Comparison of ENCODE assay signal across 2 cellular contexts in the genomic region with DNA sequence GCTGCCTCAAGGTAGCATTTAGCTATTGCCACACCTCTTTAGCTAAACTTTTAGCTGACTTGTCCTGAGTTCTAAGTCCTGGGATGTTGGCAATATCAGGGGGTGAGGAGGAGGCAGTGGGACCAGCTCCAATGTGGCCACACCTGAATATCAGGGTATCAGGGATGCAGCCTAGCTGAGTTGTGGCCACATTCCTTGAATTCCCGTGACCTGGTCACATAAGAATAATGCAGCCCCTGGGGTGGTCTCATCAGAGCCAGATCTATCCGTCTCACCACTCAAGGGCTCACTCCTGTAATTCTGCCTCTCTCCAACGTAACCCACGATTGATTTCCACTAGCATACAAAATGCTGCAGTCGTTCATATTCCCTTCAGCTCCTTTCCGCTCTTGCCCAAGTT.
TF ChIP-seq lines count a peak whose summit lies in the region.

No MANE protein-coding gene starts in this region.

TF ChIP-seq in HCT116, 20 proteins besides CTCF, POLR2A, EP300 and RAD21:
- no peak for TF ChIP-seq CBX3 (IDR thresholded peaks at IDR 0.05; ENCODE audit: low read depth)
- no peak for TF ChIP-seq POLR2AphosphoS5 (IDR thresholded peaks at IDR 0.05; ENCODE audit: low read depth, low read length)
- no peak for TF ChIP-seq SP1 (IDR thresholded peaks at IDR 0.05; ENCODE audit: low read depth)
- TF ChIP-seq, protein P1, sequence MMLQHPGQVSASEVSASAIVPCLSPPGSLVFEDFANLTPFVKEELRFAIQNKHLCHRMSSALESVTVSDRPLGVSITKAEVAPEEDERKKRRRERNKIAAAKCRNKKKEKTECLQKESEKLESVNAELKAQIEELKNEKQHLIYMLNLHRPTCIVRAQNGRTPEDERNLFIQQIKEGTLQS (IDR thresholded peaks at IDR 0.05): no peak
- no peak for TF ChIP-seq EZH2phosphoT487 (IDR thresholded peaks at IDR 0.05; ENCODE audit: borderline replicate concordance)
- no peak for TF ChIP-seq YY1 (IDR thresholded peaks at IDR 0.05; ENCODE audit: extremely low read depth, insufficient replicate concordance, low read depth, low read length)
- no peak for TF ChIP-seq ZFX (IDR thresholded peaks at IDR 0.05)
- TF ChIP-seq, protein P2, sequence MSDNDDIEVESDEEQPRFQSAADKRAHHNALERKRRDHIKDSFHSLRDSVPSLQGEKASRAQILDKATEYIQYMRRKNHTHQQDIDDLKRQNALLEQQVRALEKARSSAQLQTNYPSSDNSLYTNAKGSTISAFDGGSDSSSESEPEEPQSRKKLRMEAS (IDR thresholded peaks at IDR 0.05): no peak
- TF ChIP-seq SRF (IDR thresholded peaks at IDR 0.05; ENCODE audit: low read depth): no peak
- no peak for TF ChIP-seq ELF1 (IDR thresholded peaks at IDR 0.05; ENCODE audit: borderline replicate concordance, low read depth)
- TF ChIP-seq FOSL1 (IDR thresholded peaks at IDR 0.05; ENCODE audit: low read depth): no peak
- TF ChIP-seq, protein P3, sequence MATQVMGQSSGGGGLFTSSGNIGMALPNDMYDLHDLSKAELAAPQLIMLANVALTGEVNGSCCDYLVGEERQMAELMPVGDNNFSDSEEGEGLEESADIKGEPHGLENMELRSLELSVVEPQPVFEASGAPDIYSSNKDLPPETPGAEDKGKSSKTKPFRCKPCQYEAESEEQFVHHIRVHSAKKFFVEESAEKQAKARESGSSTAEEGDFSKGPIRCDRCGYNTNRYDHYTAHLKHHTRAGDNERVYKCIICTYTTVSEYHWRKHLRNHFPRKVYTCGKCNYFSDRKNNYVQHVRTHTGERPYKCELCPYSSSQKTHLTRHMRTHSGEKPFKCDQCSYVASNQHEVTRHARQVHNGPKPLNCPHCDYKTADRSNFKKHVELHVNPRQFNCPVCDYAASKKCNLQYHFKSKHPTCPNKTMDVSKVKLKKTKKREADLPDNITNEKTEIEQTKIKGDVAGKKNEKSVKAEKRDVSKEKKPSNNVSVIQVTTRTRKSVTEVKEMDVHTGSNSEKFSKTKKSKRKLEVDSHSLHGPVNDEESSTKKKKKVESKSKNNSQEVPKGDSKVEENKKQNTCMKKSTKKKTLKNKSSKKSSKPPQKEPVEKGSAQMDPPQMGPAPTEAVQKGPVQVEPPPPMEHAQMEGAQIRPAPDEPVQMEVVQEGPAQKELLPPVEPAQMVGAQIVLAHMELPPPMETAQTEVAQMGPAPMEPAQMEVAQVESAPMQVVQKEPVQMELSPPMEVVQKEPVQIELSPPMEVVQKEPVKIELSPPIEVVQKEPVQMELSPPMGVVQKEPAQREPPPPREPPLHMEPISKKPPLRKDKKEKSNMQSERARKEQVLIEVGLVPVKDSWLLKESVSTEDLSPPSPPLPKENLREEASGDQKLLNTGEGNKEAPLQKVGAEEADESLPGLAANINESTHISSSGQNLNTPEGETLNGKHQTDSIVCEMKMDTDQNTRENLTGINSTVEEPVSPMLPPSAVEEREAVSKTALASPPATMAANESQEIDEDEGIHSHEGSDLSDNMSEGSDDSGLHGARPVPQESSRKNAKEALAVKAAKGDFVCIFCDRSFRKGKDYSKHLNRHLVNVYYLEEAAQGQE (IDR thresholded peaks at IDR 0.05; ENCODE audit: low read depth): no peak
- TF ChIP-seq, protein P4, sequence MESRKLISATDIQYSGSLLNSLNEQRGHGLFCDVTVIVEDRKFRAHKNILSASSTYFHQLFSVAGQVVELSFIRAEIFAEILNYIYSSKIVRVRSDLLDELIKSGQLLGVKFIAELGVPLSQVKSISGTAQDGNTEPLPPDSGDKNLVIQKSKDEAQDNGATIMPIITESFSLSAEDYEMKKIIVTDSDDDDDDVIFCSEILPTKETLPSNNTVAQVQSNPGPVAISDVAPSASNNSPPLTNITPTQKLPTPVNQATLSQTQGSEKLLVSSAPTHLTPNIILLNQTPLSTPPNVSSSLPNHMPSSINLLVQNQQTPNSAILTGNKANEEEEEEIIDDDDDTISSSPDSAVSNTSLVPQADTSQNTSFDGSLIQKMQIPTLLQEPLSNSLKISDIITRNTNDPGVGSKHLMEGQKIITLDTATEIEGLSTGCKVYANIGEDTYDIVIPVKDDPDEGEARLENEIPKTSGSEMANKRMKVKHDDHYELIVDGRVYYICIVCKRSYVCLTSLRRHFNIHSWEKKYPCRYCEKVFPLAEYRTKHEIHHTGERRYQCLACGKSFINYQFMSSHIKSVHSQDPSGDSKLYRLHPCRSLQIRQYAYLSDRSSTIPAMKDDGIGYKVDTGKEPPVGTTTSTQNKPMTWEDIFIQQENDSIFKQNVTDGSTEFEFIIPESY (IDR thresholded peaks at IDR 0.05; ENCODE audit: extremely low read depth, insufficient replicate concordance, low read length): no peak
- TF ChIP-seq EZH2 (IDR thresholded peaks at IDR 0.05): no peak
- TF ChIP-seq EGR1 (IDR thresholded peaks at IDR 0.05; ENCODE audit: low read depth): no peak
- TF ChIP-seq JUND (IDR thresholded peaks at IDR 0.05): no peak
- no peak for TF ChIP-seq CEBPB (IDR thresholded peaks at IDR 0.05; ENCODE audit: low read depth)
- no peak for TF ChIP-seq ZNF274 (IDR thresholded peaks at IDR 0.05; ENCODE audit: low read depth, low read length)
- no peak for TF ChIP-seq SIN3A (IDR thresholded peaks at IDR 0.05; ENCODE audit: low read depth)

TF ChIP-seq in H1, 55 proteins besides CTCF, POLR2A, EP300 and RAD21:
- TF ChIP-seq TEAD4 (IDR thresholded peaks at IDR 0.05; ENCODE audit: low read depth, low read length) (peak; percentile 92), NANOG (IDR thresholded peaks at IDR 0.05; ENCODE audit: insufficient read depth, low read depth, low read length, poor library complexity, severe bottlenecking) (no peak)
